Comparison of ENCODE assay signal across 28 cellular contexts in the genomic region with DNA sequence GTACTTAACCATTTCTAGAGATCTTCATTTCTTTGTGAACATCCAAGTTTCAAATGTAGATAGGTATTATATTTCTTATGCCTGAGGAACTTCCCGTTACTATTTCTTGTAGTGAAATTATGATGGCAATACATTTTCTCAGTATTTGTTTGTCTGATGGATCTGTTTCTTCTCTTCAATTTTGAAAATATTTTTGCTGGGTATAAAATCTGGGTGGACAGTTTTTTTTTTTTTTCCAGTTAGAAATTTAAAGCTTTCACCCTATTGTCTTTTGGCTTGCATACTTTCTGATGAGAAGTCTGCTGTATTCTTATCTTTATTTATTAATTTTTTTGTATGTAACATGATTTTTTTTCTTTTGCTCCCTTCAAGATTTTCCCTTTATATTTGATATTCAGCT.
"Had no signal": no experiment of that assay in that cellular context is flagged by ENCODE, and none has a peak within 500 bp of the region (broad histone marks: within the 10 kb centered on the region; RNA-seq: fewer than 3 reads in every experiment).

No MANE protein-coding gene starts in this region.

- H3K4me3 ChIP-seq: colonic mucosa, coronary artery, dorsolateral prefrontal cortex, esophagus muscularis mucosa, esophagus squamous epithelium, gastrocnemius medialis, gastroesophageal sphincter, heart left ventricle, heart right ventricle had no signal

- FAIRE-seq: endometrium, endothelial cell of umbilical vein, frontal cortex had no signal

- H3K4me1 Mint-ChIP-seq: endodermal cell had no signal

- ATAC-seq: effector memory CD8-positive, alpha-beta T cell; esophagus mucosa; foreskin keratinocyte; gastrocnemius medialis; gastroesophageal sphincter; heart left ventricle; heart right ventricle had no signal

- H3K4me3 Mint-ChIP-seq: dendritic cell treated with granulocyte-macrophage colony-stimulating factor and Interleukin-4, amounts not matched to agents 40 ng/mL and 50 ng/mL, for 4 days; effector memory CD8-positive, alpha-beta T cell; endodermal cell had no signal

- H3K36me3 ChIP-seq: colonic mucosa, esophagus muscularis mucosa, esophagus squamous epithelium, gastrocnemius medialis, gastroesophageal sphincter, heart left ventricle, heart right ventricle had no signal

- H3K9me3 ChIP-seq: colonic mucosa, gastrocnemius medialis had no signal

- H3K27me3 ChIP-seq: colonic mucosa, dorsolateral prefrontal cortex, esophagus muscularis mucosa, gastrocnemius medialis, heart left ventricle had no signal

- H3K4me1 ChIP-seq: colonic mucosa, foreskin keratinocyte, gastroesophageal sphincter had no signal

- H3K27ac Mint-ChIP-seq: dendritic cell treated with granulocyte-macrophage colony-stimulating factor and Interleukin-4, amounts not matched to agents 40 ng/mL and 50 ng/mL, for 4 days; effector memory CD8-positive, alpha-beta T cell; endodermal cell had no signal

- H3K27ac ChIP-seq: colonic mucosa, coronary artery, dorsolateral prefrontal cortex, epithelial cell of prostate, esophagus muscularis mucosa, esophagus squamous epithelium, foreskin keratinocyte, gastrocnemius medialis, gastroesophageal sphincter, heart left ventricle, heart right ventricle had no signal

- DNase-seq: colonic mucosa; cortex of kidney; dermis blood vessel endothelial cell; dorsolateral prefrontal cortex; effector CD4-positive, alpha-beta T cell; effector CD8-positive, alpha-beta T cell; effector memory CD4-positive, alpha-beta T cell; effector memory CD8-positive, alpha-beta T cell; endodermal cell; erythroblast; esophagus squamous epithelium; foreskin fibroblast; foreskin keratinocyte; foreskin melanocyte; gastrocnemius medialis; glutamatergic neuron; head of caudate nucleus; heart left ventricle; heart right ventricle had no signal
